In the genomic region with DNA sequence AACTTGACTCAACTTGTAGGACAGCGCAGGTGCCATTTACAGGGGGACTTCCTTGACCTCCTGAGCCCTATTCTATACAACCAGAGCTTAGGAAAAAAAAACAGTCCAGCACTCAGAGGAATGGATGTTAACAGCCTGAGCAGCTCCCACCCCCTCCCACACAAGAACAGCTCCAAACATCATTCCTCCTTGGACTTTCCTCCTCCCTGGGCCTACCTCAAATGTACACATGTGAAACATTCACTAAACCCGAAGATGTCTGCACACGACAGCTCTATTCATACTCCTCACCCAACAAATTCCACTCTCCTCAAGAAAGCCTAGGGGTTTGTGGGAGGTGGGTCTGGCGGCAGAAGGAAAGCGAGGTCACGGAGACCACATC, we compare ENCODE assay signal across 8 cellular contexts. TPM values are rescaled to one million over a fixed set of nuclear protein-coding genes. Genes with fewer than 3 reads are reported as not detected.
DNase-seq lines count a peak whose midpoint lies in the region; ATAC-seq and TF ChIP-seq lines count a peak whose summit lies in the region.

No MANE protein-coding gene starts in this region.

- ATAC-seq in GM21447 (IDR thresholded peaks at IDR 0.05; ENCODE audit: unreplicated experiment) (peak; percentile 4), T-cell (replicated peaks in 1 of 4) (peak in 2 of 4 experiments; percentile 6), gastrocnemius medialis (no peak), HG02642 (IDR thresholded peaks at IDR 0.05; ENCODE audit: poor library complexity, unreplicated experiment) (no peak)

- no peaks in the 10 kb centered on the region for H3K27me3 Mint-ChIP-seq in T-cell

- no peaks in the 10 kb centered on the region for H3K27me3 ChIP-seq in gastrocnemius medialis

- no peak for DNase-seq in T-cell
- DNase-seq in fibroblast of villous mesenchyme (ENCODE audit: low read depth) = no peak
- no peak for DNase-seq in gastrocnemius medialis
- DNase-seq in germinal center (ENCODE audit: low spot score) = no peak
- no peak for DNase-seq in activated gamma-delta T cell treated with Interleukin-2 at 50 U/mL for 16 hours
- DNase-seq in globus pallidus (ENCODE audit: low spot score) = no peak

- H3K4me1 ChIP-seq in gastrocnemius medialis = peaks cover 32 to 34% of the 10 kb centered on the region in 2 donors

- H3K27ac ChIP-seq in gastrocnemius medialis = peak overlapping the region; percentile 77 to 95 (median 89)

- no peaks in the 10 kb centered on the region for H3K9me3 Mint-ChIP-seq in T-cell

- peaks cover 0 to 26% of the 10 kb centered on the region in 2 donors for H3K36me3 ChIP-seq in gastrocnemius medialis

- CTCF ChIA-PET in T-cell (lab: Charles Lee) = interaction anchor here (0.5 to 2.4 kb wide), 6 partner anchors 10 to 62 kb away, joined by 3 to 27 read pairs (median 4); no protein-coding TSS in a partner anchor

- POLR2A ChIA-PET in T-cell (lab: Charles Lee) = interaction anchor here in 1 of 2 donors (0.6 kb wide), 1 partner anchor 145 kb away, joined by 4 read pairs; a partner anchor contains a TSS

- no peak for TF ChIP-seq POLR2A in gastrocnemius medialis (IDR thresholded peaks at IDR 0.05)

- peaks cover 7% of the 10 kb centered on the region for H3K36me3 Mint-ChIP-seq in T-cell

- TF ChIP-seq CTCF in fibroblast of villous mesenchyme (IDR thresholded peaks at IDR 0.05; ENCODE audit: insufficient read depth, low read depth, low read length) = no peak
- TF ChIP-seq CTCF in gastrocnemius medialis (IDR thresholded peaks at IDR 0.05 in 4 of 5, conservative IDR thresholded peaks at IDR 0.05 in 1 of 5) = no peak

- H3K4me3 Mint-ChIP-seq in T-cell = peak overlapping the region; percentile 76 to 97 (median 84)

- in situ Hi-C loops in gastrocnemius medialis (cut with MboI; ENCODE audit: low sequenced_read_pairs in 4 of 4) = no loop called here

- peaks cover 44 to 52% (median 47%) of the 10 kb centered on the region in 3 donors for H3K4me1 Mint-ChIP-seq in T-cell

- peak overlapping the region; percentile 90 for H3K4me3 ChIP-seq in fibroblast of villous mesenchyme (ENCODE audit: low read depth, low read length)
- H3K4me3 ChIP-seq in gastrocnemius medialis = peak overlapping the region; percentile 69 to 95 (median 76)

- intact Hi-C loops in gastrocnemius medialis (cut with DNase I; ENCODE audit: low total_unique reads) = loop anchor here (10.0 kb wide), 1 partner anchor 1281 kb away; a partner anchor contains a TSS

- no peaks in the 10 kb centered on the region for H3K9me3 ChIP-seq in gastrocnemius medialis

- peak overlapping the region; percentile 85 to 86 for H3K27ac Mint-ChIP-seq in T-cell

RNA-seq across cellular contexts. Expression of a gene that starts 0.5 kb away (rescaled TPM):
- total RNA-seq in T-cell (10 to 100 TPM in 3 of 5 donors, 1 to 10 TPM in 2; 7.8 to 14.9 (median 12.8) TPM), fibroblast of villous mesenchyme (5.5 and 7.8 TPM in 2 replicates), gastrocnemius medialis (1 to 10 TPM; 4.8 to 7.2 (median 7.0) TPM)

RNA-seq across cellular contexts. Expression of a gene that starts 6.0 kb away (rescaled TPM):
- total RNA-seq in T-cell (100 to 1,000 TPM; 216 to 245 (median 229) TPM), fibroblast of villous mesenchyme (186 and 216 TPM in 2 replicates), gastrocnemius medialis (100 to 1,000 TPM; 202 to 353 (median 294) TPM)

RNA-seq across cellular contexts. Expression of a gene that starts 6.1 kb away (rescaled TPM):
- 1 to 10 TPM; 5.0 to 7.9 (median 6.4) TPM for total RNA-seq in T-cell
- 15.5 and 21.2 TPM in 2 replicates for total RNA-seq in fibroblast of villous mesenchyme
- total RNA-seq in gastrocnemius medialis = 10 to 100 TPM in 2 of 4 donors, 1 to 10 TPM in 2; 4.9 to 12.2 (median 9.9) TPM

RNA-seq across cellular contexts. Expression of a gene that starts 16.1 kb away (rescaled TPM):
- total RNA-seq in T-cell = 1 to 10 TPM; 2.5 to 6.9 (median 5.9) TPM
- total RNA-seq in fibroblast of villous mesenchyme = 26.1 and 35.0 TPM in 2 replicates
- 1 to 10 TPM; 2.8 to 7.2 (median 3.5) TPM for total RNA-seq in gastrocnemius medialis

RNA-seq across cellular contexts. Expression of a gene that starts 57.9 kb away (rescaled TPM):
- 100 to 1,000 TPM; 156 to 258 (median 217) TPM for total RNA-seq in T-cell
- 113 and 121 TPM in 2 replicates for total RNA-seq in fibroblast of villous mesenchyme
- total RNA-seq in gastrocnemius medialis = 10 to 100 TPM; 17.0 to 31.6 (median 23.4) TPM
